ENCODE assay signal across 8 cellular contexts in the genomic region with DNA sequence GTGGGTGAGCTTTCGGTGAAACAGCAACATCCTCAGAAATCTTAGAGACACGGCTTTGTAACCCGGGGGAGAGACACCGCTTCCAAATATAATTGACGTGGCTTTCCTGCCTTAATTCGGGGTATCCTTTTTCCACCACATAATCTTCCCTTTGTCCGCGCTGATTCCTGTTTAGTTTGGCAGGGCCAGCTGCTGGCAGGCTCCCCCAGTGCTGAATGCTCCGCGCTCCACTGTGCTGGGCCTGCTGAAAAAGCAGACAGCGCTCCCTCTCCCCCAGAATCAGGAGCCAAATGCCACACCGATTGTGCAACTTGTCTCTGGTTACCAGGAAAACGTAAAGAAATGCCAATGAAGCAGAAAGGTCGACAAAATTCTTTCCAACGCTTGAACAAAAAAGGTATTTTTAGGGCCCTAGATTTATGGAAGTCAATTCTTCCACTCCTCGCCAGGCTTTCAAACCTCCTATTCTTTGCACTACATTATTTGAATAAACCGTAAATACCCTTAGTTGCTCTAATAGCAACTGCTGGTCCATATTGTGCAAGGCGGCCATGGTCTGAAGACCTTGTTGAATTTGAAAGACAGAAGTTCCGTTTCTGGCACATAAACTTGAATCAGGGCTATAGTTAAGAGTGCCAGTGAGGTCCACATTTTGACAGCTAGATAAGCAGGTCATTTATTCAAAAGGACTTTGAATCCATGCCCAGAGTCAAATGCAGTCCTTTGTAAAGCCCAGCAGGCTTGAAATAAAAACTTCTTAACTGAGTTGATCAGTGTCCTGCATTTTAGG.
A peak's percentile ranks its signal among the peaks of the same experiment; 100 is the strongest.
DNase-seq lines count a peak whose midpoint lies in the region; ATAC-seq and TF ChIP-seq lines count a peak whose summit lies in the region.

No MANE protein-coding gene starts in this region.

- peak overlapping the region; percentile 75 for H2AFZ ChIP-seq in fibroblast of lung (ENCODE audit: low read length)
- no peak overlapping the region for H2AFZ ChIP-seq in hepatocyte

- no peaks in the 10 kb centered on the region for H3K27me3 ChIP-seq in fibroblast of lung (ENCODE audit: control insufficient read depth, insufficient read depth, low read length)
- no peaks in the 10 kb centered on the region for H3K27me3 ChIP-seq in hepatocyte

- H3K27ac ChIP-seq in fibroblast of lung (ENCODE audit: insufficient read depth, low read length) = no peak overlapping the region
- H3K27ac ChIP-seq in hepatocyte = no peak overlapping the region

- 84% methylated on average over 19 of the region's 19 CpGs for WGBS in hepatocyte (ENCODE audit: low lambda C conversion rate, missing lambda C conversion rate)

- H3K4me3 ChIP-seq in fibroblast of lung (replicated peaks in 1 of 4; ENCODE audit: control extremely low read depth in 1 of 4, insufficient read depth in 1 of 4, low read depth in 3 of 4, low read length in 4 of 4) (peak overlapping the region in 2 of 4 experiments; percentile 10 to 33), hepatocyte (no peak overlapping the region)

- TF ChIP-seq CTCF in fibroblast of lung (conservative IDR thresholded peaks at IDR 0.05 in 1 of 2, IDR thresholded peaks at IDR 0.05 in 1 of 2; ENCODE audit: low read depth in 1 of 2, low read length in 2 of 2) = no peak
- TF ChIP-seq CTCF in hepatocyte (IDR thresholded peaks at IDR 0.05; ENCODE audit: poor library complexity) = no peak

- H3K79me2 ChIP-seq in fibroblast of lung (ENCODE audit: control insufficient read depth, insufficient read depth, low read length) (no peaks in the 10 kb centered on the region), hepatocyte (no peaks in the 10 kb centered on the region)

- in situ Hi-C loops in SK-MEL-5 (cut with HindIII; ENCODE audit: low pct_unique_long_range_greater_than_20kb, low sequenced_read_pairs) = no loop called here

- peak; percentile 80 for DNase-seq in COR-L47 (lab: John Stamatoyannopoulos, UW)
- DNase-seq in SK-MEL-5 (ENCODE audit: low read depth, low spot score) = peak; percentile 97
- DNase-seq in fibroblast of lung (ENCODE audit: low read depth in 2 of 2) = peak; percentile 85 to 88
- peak in 52 of 56 donors; percentile 16 to 83 (median 58) for DNase-seq in nucleus accumbens (lab: John Stamatoyannopoulos, UW)
- DNase-seq in hepatocyte (ENCODE audit: low spot score) = no peak
- DNase-seq in stimulated activated CD8-positive, alpha-beta memory T cell treated with anti-CD3 and anti-CD28 coated beads, Interleukin-4, amount 100 ng/mL, for 48 hours = no peak
- DNase-seq in AG20443 (ENCODE audit: low spot score) = no peak

- H3K9me3 ChIP-seq in fibroblast of lung (ENCODE audit: control insufficient read depth, insufficient read depth, low read depth, low read length) (no peaks in the 10 kb centered on the region), hepatocyte (ENCODE audit: low read depth) (no peaks in the 10 kb centered on the region)

- H3K36me3 ChIP-seq in fibroblast of lung (ENCODE audit: control insufficient read depth, insufficient read depth, low read length) (no peaks in the 10 kb centered on the region), hepatocyte (replicated peaks; ENCODE audit: insufficient read depth, low read depth) (no peaks in the 10 kb centered on the region)

- no peaks in the 10 kb centered on the region for H3K9me2 ChIP-seq in hepatocyte (replicated peaks; ENCODE audit: insufficient read depth)

- ATAC-seq in HG03565 (IDR thresholded peaks at IDR 0.05; ENCODE audit: unreplicated experiment) = no peak

- H3K4me1 ChIP-seq in fibroblast of lung (ENCODE audit: control insufficient read depth, extremely low read depth, insufficient read depth, low read length) = no peaks in the 10 kb centered on the region
- no peaks in the 10 kb centered on the region for H3K4me1 ChIP-seq in hepatocyte (ENCODE audit: insufficient read depth)

- H3K4me2 ChIP-seq in fibroblast of lung (ENCODE audit: extremely low read depth, insufficient read depth, low read length) (peak overlapping the region; percentile 55), hepatocyte (no peak overlapping the region)

- no peak overlapping the region for H3K9ac ChIP-seq in fibroblast of lung (ENCODE audit: insufficient read depth, low read length)

- H4K20me1 ChIP-seq in fibroblast of lung (ENCODE audit: control insufficient read depth, extremely low read depth, insufficient read depth, low read length) = no peaks in the 10 kb centered on the region
- no peaks in the 10 kb centered on the region for H4K20me1 ChIP-seq in hepatocyte (ENCODE audit: insufficient read depth, poor library complexity, severe bottlenecking)

Comparison
In these comparisons a context has a peak if more than half of its experiments do, and no peak if none do; other contexts are left out.
1. DNase-seq: peak in COR-L47 (single experiment), SK-MEL-5 (single experiment), fibroblast of lung (2 of 2) and nucleus accumbens (52 of 56); none in hepatocyte (single experiment), stimulated activated CD8-positive, alpha-beta memory T cell treated with anti-CD3 and anti-CD28 coated beads, Interleukin-4, amount 100 ng/mL, for 48 hours (single experiment) and AG20443 (single experiment).